12 cellular contexts compared by ENCODE assay signal in the genomic region with DNA sequence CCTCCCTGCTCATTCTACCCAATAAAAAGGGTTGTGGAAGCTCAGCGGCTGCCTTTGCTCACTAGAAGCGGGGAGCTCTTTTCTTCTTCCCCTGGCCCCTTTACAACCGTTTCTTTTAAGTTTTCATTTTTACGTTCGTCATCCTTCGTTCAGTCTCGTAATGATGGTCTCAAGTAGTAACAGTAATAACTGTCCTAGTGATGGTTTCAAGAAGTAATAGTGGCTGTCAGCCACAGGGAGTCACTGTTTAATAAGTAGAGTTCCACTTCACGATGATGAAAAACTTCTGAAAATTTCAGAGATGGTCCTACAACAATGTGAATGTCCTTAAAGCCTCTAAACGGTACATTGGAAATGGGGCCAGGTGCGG. TPM values are rescaled to one million over a fixed set of nuclear protein-coding genes. Genes with fewer than 3 reads are reported as not detected.
DNase-seq lines count a peak whose midpoint lies in the region; ATAC-seq, FAIRE-seq and TF ChIP-seq lines count a peak whose summit lies in the region.
"Had no signal": no experiment of that assay in that cellular context is flagged by ENCODE, and none has a peak within 500 bp of the region (broad histone marks: within the 10 kb centered on the region; RNA-seq: fewer than 3 reads in every experiment).

No MANE protein-coding gene starts in this region.

- no peak for TF ChIP-seq POLR2A in tibial nerve (IDR thresholded peaks at IDR 0.05)

- CTCF ChIA-PET in SK-N-SH (lab: Yijun Ruan, JAX): interaction anchor here (1.0 to 1.2 kb wide), 3 partner anchors 19 to 235 kb away, joined by 3 to 4 read pairs (median 3); no protein-coding TSS in a partner anchor
- CTCF ChIA-PET in RWPE1 (lab: Yijun Ruan, JAX): no interaction called here

- H3K9me3 ChIP-seq in SK-N-SH: no peaks in the 10 kb centered on the region
- H3K9me3 ChIP-seq in tibial nerve: peaks cover 0 to 5% (median 0%) of the 10 kb centered on the region in 4 donors

- TF ChIP-seq RAD21 in SK-N-SH (IDR thresholded peaks at IDR 0.05; ENCODE audit: low read length): peak; percentile 58

- H4K20me1 ChIP-seq in SK-N-SH (ENCODE audit: insufficient read depth): no peaks in the 10 kb centered on the region

- TF ChIP-seq EP300 in SK-N-SH (IDR thresholded peaks at IDR 0.05; ENCODE audit: borderline replicate concordance in 1 of 2, low read depth in 1 of 2, low read length in 1 of 2): no peak
- TF ChIP-seq EP300 in tibial nerve (IDR thresholded peaks at IDR 0.05): no peak

- peaks cover 14% of the 10 kb centered on the region for H3K27me3 Mint-ChIP-seq in progenitor cell of endocrine pancreas

- H3K36me3 ChIP-seq in SK-N-SH (replicated peaks in 1 of 2; ENCODE audit: control insufficient read depth in 1 of 2, insufficient read depth in 2 of 2, low read length in 1 of 2) (no peaks in the 10 kb centered on the region), tibial nerve (no peaks in the 10 kb centered on the region)

- DNase-seq in NCI-H82 (lab: John Stamatoyannopoulos, UW) (peak; percentile 20), NCI-H82 treated with DMSO at 0.1 percent for 48 hours (lab: John Stamatoyannopoulos, UW; ENCODE audit: unreplicated experiment) (no peak), HTR-8/SVneo (ENCODE audit: insufficient read length, low spot score) (peak; percentile 56), SK-N-SH (no peak), progenitor cell of endocrine pancreas (ENCODE audit: low spot score, unreplicated experiment) (no peak), tibial nerve (ENCODE audit: low spot score in 2 of 2) (no peak), RWPE1 (ENCODE audit: low spot score) (no peak)
- DNase-seq: activated CD8-positive, alpha-beta memory T cell treated with anti-CD3 and anti-CD28 coated beads for 24 hours; CD4-positive, alpha-beta memory T cell had no signal

- peaks cover 3% of the 10 kb centered on the region for H3K4me1 Mint-ChIP-seq in progenitor cell of endocrine pancreas (ENCODE audit: low read depth)
- H3K4me1 Mint-ChIP-seq: brain, nephron had no signal

- no peak overlapping the region for H2AFZ ChIP-seq in SK-N-SH (ENCODE audit: low read depth)

- POLR2A ChIA-PET in SK-N-SH (lab: Yijun Ruan, JAX) (no interaction called here), RWPE1 (lab: Yijun Ruan, JAX; ENCODE audit: low non-redundant PET) (no interaction called here)

- no peak overlapping the region for H3K4me3 ChIP-seq in SK-N-SH (ENCODE audit: low read depth in 2 of 2, low read length in 1 of 2)
- no peak overlapping the region for H3K4me3 ChIP-seq in tibial nerve

- WGBS in SK-N-SH (ENCODE audit: low lambda C conversion rate): 67% methylated on average over 10 of the region's 10 CpGs
- WGBS in tibial nerve, 2 donors: 62 to 75% methylated on average over 10 of the region's 10 CpGs

- no peak for ATAC-seq in GM21515 (IDR thresholded peaks at IDR 0.05; ENCODE audit: unreplicated experiment)

- no peaks in the 10 kb centered on the region for H3K79me2 ChIP-seq in SK-N-SH (ENCODE audit: insufficient read depth)

- H3K27ac ChIP-seq in SK-N-SH (ENCODE audit: low read depth in 2 of 2, low read length in 1 of 2): no peak overlapping the region
- no peak overlapping the region for H3K27ac ChIP-seq in tibial nerve
- H3K27ac ChIP-seq in RWPE1: no peak overlapping the region

- no peak overlapping the region for H3K4me2 ChIP-seq in SK-N-SH

- no peak overlapping the region for H3K27ac Mint-ChIP-seq in progenitor cell of endocrine pancreas
- H3K27ac Mint-ChIP-seq: brain; CD4-positive, alpha-beta memory T cell; nephron had no signal

- H3K9me3 Mint-ChIP-seq in progenitor cell of endocrine pancreas (ENCODE audit: low read depth): no peaks in the 10 kb centered on the region
- H3K9me3 Mint-ChIP-seq: brain, nephron had no signal

- FAIRE-seq in HTR-8/SVneo (lab: Jason Lieb, UNC): no peak

- H3K4me3 Mint-ChIP-seq in progenitor cell of endocrine pancreas (ENCODE audit: low read depth): no peak overlapping the region
- H3K4me3 Mint-ChIP-seq: brain; CD4-positive, alpha-beta memory T cell; nephron had no signal

- H3K4me1 ChIP-seq in SK-N-SH (ENCODE audit: control insufficient read depth in 1 of 2, insufficient read depth in 2 of 2, low read depth in 1 of 2, low read length in 1 of 2): peaks cover 0 to 9% of the 10 kb centered on the region in 2 experiments; a peak in 2 of 4 replicates
- no peaks in the 10 kb centered on the region for H3K4me1 ChIP-seq in tibial nerve

- H3K9ac ChIP-seq in SK-N-SH: no peak overlapping the region

- H3K36me3 Mint-ChIP-seq in progenitor cell of endocrine pancreas (ENCODE audit: insufficient read depth): no peaks in the 10 kb centered on the region
- H3K36me3 Mint-ChIP-seq: brain; CD4-positive, alpha-beta memory T cell had no signal

- no peaks in the 10 kb centered on the region; the same call in 1 of the 2 replicates for H3K27me3 ChIP-seq in SK-N-SH (ENCODE audit: insufficient read depth)
- peaks cover 0 to under 1% of the 10 kb centered on the region in 2 donors for H3K27me3 ChIP-seq in tibial nerve

- TF ChIP-seq CTCF in SK-N-SH (IDR thresholded peaks at IDR 0.05): peak; percentile 38
- peak; percentile 23 for TF ChIP-seq CTCF in progenitor cell of endocrine pancreas (IDR thresholded peaks at IDR 0.05; ENCODE audit: unreplicated experiment)
- TF ChIP-seq CTCF in tibial nerve (IDR thresholded peaks at IDR 0.05): no peak
- no peak; the same call in 1 of the 2 replicates for TF ChIP-seq CTCF in RWPE1 (conservative IDR thresholded peaks at IDR 0.05; ENCODE audit: low read depth)

- no peaks in the 10 kb centered on the region for H3K9me2 ChIP-seq in SK-N-SH

- H3F3A ChIP-seq in SK-N-SH (replicated peaks; ENCODE audit: insufficient read depth): no peaks in the 10 kb centered on the region

TF ChIP-seq in SK-N-SH, 30 proteins besides CTCF, POLR2A, EP300 and RAD21:
- no peak for TF ChIP-seq YY1 (IDR thresholded peaks at IDR 0.05; ENCODE audit: low read depth)
- TF ChIP-seq, protein P1, sequence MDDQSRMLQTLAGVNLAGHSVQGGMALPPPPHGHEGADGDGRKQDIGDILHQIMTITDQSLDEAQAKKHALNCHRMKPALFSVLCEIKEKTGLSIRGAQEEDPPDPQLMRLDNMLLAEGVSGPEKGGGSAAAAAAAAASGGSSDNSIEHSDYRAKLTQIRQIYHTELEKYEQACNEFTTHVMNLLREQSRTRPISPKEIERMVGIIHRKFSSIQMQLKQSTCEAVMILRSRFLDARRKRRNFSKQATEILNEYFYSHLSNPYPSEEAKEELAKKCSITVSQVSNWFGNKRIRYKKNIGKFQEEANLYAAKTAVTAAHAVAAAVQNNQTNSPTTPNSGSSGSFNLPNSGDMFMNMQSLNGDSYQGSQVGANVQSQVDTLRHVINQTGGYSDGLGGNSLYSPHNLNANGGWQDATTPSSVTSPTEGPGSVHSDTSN (IDR thresholded peaks at IDR 0.05): no peak
- no peak for TF ChIP-seq ELF1 (IDR thresholded peaks at IDR 0.05)

RNA-seq across cellular contexts. Expression of a gene that starts 6.2 kb away (rescaled TPM):
- 0.05 TPM in 1 of 2 replicates, not detected in the other for polyA plus RNA-seq in SK-N-SH (2012; rRNA removed)
- 0.01 and 0.04 TPM in 2 replicates for polyA plus RNA-seq in SK-N-SH (2012; cell fraction: cytosol; rRNA removed)
- not detected in 2 replicates for polyA plus RNA-seq in SK-N-SH (2012; cell fraction: nucleus; rRNA removed)
- total RNA-seq in progenitor cell of endocrine pancreas (0.53 and 0.67 TPM in 2 replicates), tibial nerve (not detected)
- total RNA-seq: CD4-positive, alpha-beta memory T cell had no signal

Comparison
In these comparisons a context has a peak if more than half of its experiments do, and no peak if none do; other contexts are left out.
1. DNase-seq: peak in NCI-H82 (single experiment) and HTR-8/SVneo (single experiment); none in NCI-H82 treated with DMSO at 0.1 percent for 48 hours (single experiment), SK-N-SH (single experiment), progenitor cell of endocrine pancreas (single experiment), tibial nerve (0 of 2) and RWPE1 (single experiment).
2. CTCF ChIP-seq: peak in SK-N-SH (single experiment) and progenitor cell of endocrine pancreas (single experiment); none in tibial nerve (0 of 5) and RWPE1 (single experiment).